Comparison of ENCODE assay signal across 8 cellular contexts in the genomic region with DNA sequence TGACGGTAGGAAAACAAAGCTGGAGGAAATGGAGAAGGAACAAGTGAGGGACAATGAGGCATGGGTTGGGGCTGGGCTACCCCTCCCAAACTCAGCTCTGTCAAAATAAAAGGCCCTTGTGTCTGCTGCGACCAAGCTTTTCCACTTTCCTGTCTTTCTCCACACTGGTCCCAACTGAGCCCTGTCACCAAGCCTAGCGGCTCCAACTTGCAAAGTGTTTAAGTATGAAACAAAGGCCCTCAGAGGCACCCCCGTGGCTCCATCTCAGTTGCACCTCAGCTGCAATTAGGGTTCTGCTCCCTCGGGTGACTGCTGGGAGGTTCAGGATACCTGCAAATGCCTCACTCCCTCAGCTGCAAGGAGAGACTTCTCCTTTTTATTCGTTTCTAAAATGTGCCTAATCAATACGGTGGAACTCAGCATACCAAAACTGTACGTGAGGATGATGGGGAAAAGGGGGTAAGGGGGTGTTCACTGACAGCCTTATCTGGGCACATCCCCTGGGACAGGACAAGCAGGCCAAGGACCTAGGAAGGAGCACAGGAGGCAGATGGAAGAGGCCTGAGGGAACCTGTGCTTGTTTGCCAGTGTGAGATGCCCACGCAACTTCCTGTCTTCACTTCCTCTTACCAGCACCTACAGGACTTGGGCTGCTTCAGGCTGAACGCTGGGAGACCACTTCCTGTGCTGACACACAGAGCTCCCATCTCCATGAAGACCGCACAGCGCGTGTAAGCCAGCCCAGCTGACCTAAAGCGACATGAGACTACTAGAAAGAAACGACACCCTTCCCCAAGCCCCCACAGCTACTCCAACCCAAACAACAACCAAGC. TPM values are rescaled to one million over a fixed set of nuclear protein-coding genes. Genes with fewer than 3 reads are reported as not detected.
DNase-seq lines count a peak whose midpoint lies in the region; ATAC-seq lines count a peak whose summit lies in the region.

No MANE protein-coding gene starts in this region.

- ATAC-seq in GM19452 (IDR thresholded peaks at IDR 0.05; ENCODE audit: unreplicated experiment): peak; percentile 73

- WGBS in esophagus, 2 donors: 66 to 71% methylated on average over 15 of the region's 15 CpGs

- H3K4me3 ChIP-seq in esophagus (ENCODE audit: low read depth in 1 of 2, low read length in 2 of 2): no peak overlapping the region

- H3K36me3 ChIP-seq in esophagus (ENCODE audit: control insufficient read depth in 2 of 2, insufficient read depth in 2 of 2, low read length in 1 of 2): peaks cover 11 to 54% of the 10 kb centered on the region in 2 donors

- no peaks in the 10 kb centered on the region for H3K9me3 ChIP-seq in esophagus (ENCODE audit: control insufficient read depth in 2 of 2, insufficient read depth in 1 of 2, low read depth in 1 of 2, low read length in 1 of 2)

- no peaks in the 10 kb centered on the region for H3K27me3 ChIP-seq in esophagus (ENCODE audit: control insufficient read depth in 1 of 2, insufficient read depth in 2 of 2, low read length in 2 of 2)

- DNase-seq in HT1080 (ENCODE audit: low read depth) (peak; percentile 74), AG08395 (ENCODE audit: low spot score) (no peak), NCI-H2029 treated with DMSO at 0.1 percent for 48 hours (lab: John Stamatoyannopoulos, UW) (no peak), COLO829 (ENCODE audit: low spot score) (no peak)
- peak; percentile 57 to 63 for DNase-seq in activated CD4-positive, alpha-beta T cell treated with anti-CD3 and anti-CD28 coated beads, Interleukin-2, amount 50 U/mL, for 4 hours
- peak; percentile 63 for DNase-seq in stimulated activated CD4-positive, alpha-beta T cell treated with anti-CD3 and anti-CD28 coated beads, Interleukin-12 subunit alpha, Interleukin-12 subunit beta, amount 100 ng/mL, for 4 hours

- peaks cover 0 to 5% of the 10 kb centered on the region in 2 donors for H3K4me1 ChIP-seq in esophagus (ENCODE audit: control insufficient read depth in 2 of 2, insufficient read depth in 2 of 2, low read length in 1 of 2)

- peak overlapping the region; percentile 65 to 69 for H3K27ac ChIP-seq in esophagus (ENCODE audit: low read depth in 2 of 2, low read length in 1 of 2)

RNA-seq across cellular contexts. Expression of a gene that starts 8.9 kb away (rescaled TPM):
- 3.8 and 5.5 TPM in 2 replicates for total RNA-seq in HT1080 (2014; rRNA removed; shearing (Covaris generic))
- polyA plus RNA-seq in HT1080 (2015; cell fraction: cytosol; rRNA removed): 5.8 and 6.1 TPM in 2 replicates
- 15.0 and 17.5 TPM in 2 replicates for polyA plus RNA-seq in HT1080 (2015; cell fraction: nucleus; rRNA removed)
- 1 to 10 TPM; 4.3 to 6.6 TPM for polyA plus RNA-seq in esophagus

RNA-seq across cellular contexts. Expression of a gene that starts 9.8 kb away (rescaled TPM):
- total RNA-seq in HT1080 (2014; rRNA removed; shearing (Covaris generic)): 11.6 and 12.9 TPM in 2 replicates
- 7.2 and 10.2 TPM in 2 replicates for polyA plus RNA-seq in HT1080 (2015; cell fraction: cytosol; rRNA removed)
- 17.7 and 23.6 TPM in 2 replicates for polyA plus RNA-seq in HT1080 (2015; cell fraction: nucleus; rRNA removed)
- 10 to 100 TPM in 1 of 2 donors, 1 to 10 TPM in 1; 8.9 to 11.9 TPM for polyA plus RNA-seq in esophagus

RNA-seq across cellular contexts. Expression of a gene that starts 16.9 kb away (rescaled TPM):
- total RNA-seq in HT1080 (2014; rRNA removed; shearing (Covaris generic)): not detected in 2 replicates
- polyA plus RNA-seq in HT1080 (2015; cell fraction: cytosol; rRNA removed): not detected in 2 replicates
- polyA plus RNA-seq in HT1080 (2015; cell fraction: nucleus; rRNA removed): not detected in 2 replicates
- polyA plus RNA-seq in esophagus: under 1 TPM; 0.84 to 0.98 TPM

RNA-seq across cellular contexts. Expression of a gene that starts 31.4 kb away (rescaled TPM):
- total RNA-seq in HT1080 (2014; rRNA removed; shearing (Covaris generic)): 241 and 261 TPM in 2 replicates
- 190 and 195 TPM in 2 replicates for polyA plus RNA-seq in HT1080 (2015; cell fraction: cytosol; rRNA removed)
- 84.4 and 87.7 TPM in 2 replicates for polyA plus RNA-seq in HT1080 (2015; cell fraction: nucleus; rRNA removed)
- 100 to 1,000 TPM in 1 of 2 donors, 10 to 100 TPM in 1; 60.7 to 124 TPM for polyA plus RNA-seq in esophagus

RNA-seq across cellular contexts. Expression of a gene that starts 32.3 kb away (rescaled TPM):
- 158 and 173 TPM in 2 replicates for total RNA-seq in HT1080 (2014; rRNA removed; shearing (Covaris generic))
- polyA plus RNA-seq in HT1080 (2015; cell fraction: cytosol; rRNA removed): 96.4 and 104 TPM in 2 replicates
- polyA plus RNA-seq in HT1080 (2015; cell fraction: nucleus; rRNA removed): 243 and 326 TPM in 2 replicates
- polyA plus RNA-seq in esophagus: 10 to 100 TPM; 10.2 to 13.7 TPM

Comparison
In these comparisons a context has a peak if more than half of its experiments do, and no peak if none do; other contexts are left out.
1. DNase-seq: peak in HT1080 (single experiment), activated CD4-positive, alpha-beta T cell treated with anti-CD3 and anti-CD28 coated beads, Interleukin-2, amount 50 U/mL, for 4 hours (2 of 2) and stimulated activated CD4-positive, alpha-beta T cell treated with anti-CD3 and anti-CD28 coated beads, Interleukin-12 subunit alpha, Interleukin-12 subunit beta, amount 100 ng/mL, for 4 hours (single experiment); none in AG08395 (single experiment), NCI-H2029 treated with DMSO at 0.1 percent for 48 hours (single experiment) and COLO829 (single experiment).